Comparison of ENCODE assay signal across 22 cellular contexts in genomic region chr12:56599797-56600196, GRCh38. TPM values are rescaled to one million over a fixed set of nuclear protein-coding genes. Genes with fewer than 3 reads are reported as not detected.
DNase-seq lines count a peak whose midpoint lies in the region; ATAC-seq and TF ChIP-seq lines count a peak whose summit lies in the region.
"Had no signal": no experiment of that assay in that cellular context is flagged by ENCODE, and none has a peak within 500 bp of the region (broad histone marks: within the 10 kb centered on the region; RNA-seq: fewer than 3 reads in every experiment).

No MANE protein-coding gene starts in this region.

- intact Hi-C loops in left lung (cut with DNase I): no loop called here

- TF ChIP-seq CTCF in left lung (IDR thresholded peaks at IDR 0.05) (no peak), suprapubic skin (IDR thresholded peaks at IDR 0.05) (no peak)

- 44% methylated on average over 7 of the region's 10 CpGs for WGBS in suprapubic skin

- H3K4me3 ChIP-seq in left lung (no peak overlapping the region), suprapubic skin (no peak overlapping the region)
- H3K4me3 ChIP-seq: BLaER1, HAP-1, K562 had no signal

- no peaks in the 10 kb centered on the region for H3K9me3 ChIP-seq in left lung
- no peaks in the 10 kb centered on the region for H3K9me3 ChIP-seq in suprapubic skin
- H3K9me3 ChIP-seq: BLaER1, HAP-1 had no signal

- ATAC-seq in left lung (peak; percentile 76), GM19023 (IDR thresholded peaks at IDR 0.05; ENCODE audit: unreplicated experiment) (no peak)
- ATAC-seq: HepG2, K562 had no signal

- peak; percentile 45 to 78 for DNase-seq in NCI-H187 (lab: John Stamatoyannopoulos, UW)
- DNase-seq in NCI-H510A treated with DMSO at 0.1 percent for 48 hours (lab: John Stamatoyannopoulos, UW): peak; percentile 37
- peak; percentile 72 to 78 for DNase-seq in left lung
- DNase-seq in suprapubic skin (ENCODE audit: low spot score in 2 of 2): no peak
- DNase-seq in stimulated activated CD4-positive, alpha-beta T cell treated with anti-CD3 and anti-CD28 coated beads, Interleukin-4, amount 100 ng/mL, for 24 hours: no peak
- DNase-seq in DMS114 treated with DMSO at 0.1 percent for 48 hours (lab: John Stamatoyannopoulos, UW; ENCODE audit: unreplicated experiment): no peak
- DNase-seq: CD4-positive, CD25-positive, alpha-beta regulatory T cell; GOT3; HFFc6; Kasumi-1; NCI-H1092 treated with DMSO at 0.1 percent for 48 hours; NCI-H1436; NCI-H1930; NCI-H2107; NCI-H526; RPMI8226; SHP77 had no signal

- no peak for TF ChIP-seq EP300 in suprapubic skin (IDR thresholded peaks at IDR 0.05)

- H3K27me3 ChIP-seq in left lung (no peaks in the 10 kb centered on the region), suprapubic skin (no peaks in the 10 kb centered on the region)
- H3K27me3 ChIP-seq: BLaER1 had no signal

- H3K4me1 ChIP-seq in left lung: peaks cover 6 to 10% of the 10 kb centered on the region in 2 donors
- peaks cover 3% of the 10 kb centered on the region for H3K4me1 ChIP-seq in suprapubic skin
- H3K4me1 ChIP-seq: HAP-1 had no signal

- peaks cover 7 to 97% of the 10 kb centered on the region in 2 donors for H3K36me3 ChIP-seq in left lung
- peaks cover 91% of the 10 kb centered on the region for H3K36me3 ChIP-seq in suprapubic skin

- H3K27ac ChIP-seq in left lung: peak overlapping the region in 1 of 2 donors; percentile 33
- H3K27ac ChIP-seq in suprapubic skin: peak overlapping the region; percentile 41
- H3K27ac ChIP-seq: BLaER1 had no signal

- TF ChIP-seq POLR2A in suprapubic skin (IDR thresholded peaks at IDR 0.05): no peak

RNA-seq across cellular contexts. Expression of gene BAZ2A, which starts 30.3 kb away (rescaled TPM):
- total RNA-seq in left lung (10 to 100 TPM; 91.0 to 96.0 TPM), suprapubic skin (100 to 1,000 TPM in 3 of 4 donors, 10 to 100 TPM in 1; 100.0 to 243 (median 129) TPM)

RNA-seq across cellular contexts. Expression of gene ATP5F1B, which starts 46.0 kb away (rescaled TPM):
- 100 to 1,000 TPM; 433 to 487 TPM for total RNA-seq in left lung
- total RNA-seq in suprapubic skin: 100 to 1,000 TPM; 423 to 515 (median 438) TPM

Comparison
In these comparisons a context has a peak if more than half of its experiments do, and no peak if none do; other contexts are left out.
1. DNase-seq: peak in NCI-H187 (2 of 2), NCI-H510A treated with DMSO at 0.1 percent for 48 hours (single experiment) and left lung (2 of 2); none in suprapubic skin (0 of 2), stimulated activated CD4-positive, alpha-beta T cell treated with anti-CD3 and anti-CD28 coated beads, Interleukin-4, amount 100 ng/mL, for 24 hours (single experiment) and DMS114 treated with DMSO at 0.1 percent for 48 hours (single experiment).